16 cellular contexts compared by ENCODE assay signal in the genomic region with DNA sequence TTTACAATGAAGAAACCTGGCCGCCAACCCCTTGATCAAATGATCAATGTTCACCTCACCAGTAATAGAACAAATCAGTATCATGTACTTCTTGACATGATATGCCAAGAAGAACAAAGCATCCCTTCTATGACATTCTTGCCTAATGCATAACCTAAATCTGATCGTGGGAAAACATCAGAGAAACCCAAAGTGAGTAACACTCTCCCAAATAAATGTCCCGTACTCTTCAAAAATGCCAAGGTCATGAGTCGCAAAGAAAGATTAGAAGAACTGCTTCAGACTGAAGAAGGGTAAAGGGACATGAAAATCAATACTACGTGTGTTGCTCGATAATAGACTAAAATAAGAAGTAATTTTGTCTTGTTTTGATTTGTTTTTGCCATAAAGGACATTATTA. TPM values are rescaled to one million over a fixed set of nuclear protein-coding genes. Genes with fewer than 3 reads are reported as not detected.
A peak's percentile ranks its signal among the peaks of the same experiment; 100 is the strongest.
DNase-seq lines count a peak whose midpoint lies in the region; ATAC-seq and FAIRE-seq lines count a peak whose summit lies in the region.
"Had no signal": no experiment of that assay in that cellular context is flagged by ENCODE, and none has a peak within 500 bp of the region (broad histone marks: within the 10 kb centered on the region; RNA-seq: fewer than 3 reads in every experiment).

No MANE protein-coding gene starts in this region.

- no peak for FAIRE-seq in RCC 7860 (lab: Jason Lieb, UNC)

- ATAC-seq in HG03280 (IDR thresholded peaks at IDR 0.05; ENCODE audit: unreplicated experiment) = no peak
- ATAC-seq in HG02623 (IDR thresholded peaks at IDR 0.05; ENCODE audit: unreplicated experiment) = no peak
- ATAC-seq in GM19455 (IDR thresholded peaks at IDR 0.05; ENCODE audit: unreplicated experiment) = no peak
- ATAC-seq: GM23338 had no signal

- DNase-seq in EL (peak; percentile 66), HT1080 (ENCODE audit: low read depth) (peak; percentile 31), amniotic epithelial cell (ENCODE audit: low read depth) (peak; percentile 23), iris pigment epithelial cell (ENCODE audit: low read depth) (peak; percentile 34), RCC 7860 (ENCODE audit: low spot score) (no peak)
- DNase-seq: C1 segment of cervical spinal cord, DMS79 treated with DMSO at 0.1 percent for 48 hours, NCI-H1436 treated with DMSO at 0.1 percent for 48 hours, NCI-H2081, NCI-H748 treated with DMSO at 0.1 percent for 48 hours, OCI-M1, SW 1271 had no signal

RNA-seq across cellular contexts. Expression of gene SLC25A3, which starts 11.4 kb away (rescaled TPM):
- 912 and 979 TPM in 2 replicates for total RNA-seq in HT1080 (2014; rRNA removed; shearing (Covaris generic))
- 894 and 967 TPM in 2 replicates for polyA plus RNA-seq in HT1080 (2015; cell fraction: cytosol; rRNA removed)
- polyA plus RNA-seq in HT1080 (2015; cell fraction: nucleus; rRNA removed) = 768 and 826 TPM in 2 replicates
